1 cellular context compared by ENCODE assay signal in the genomic region with DNA sequence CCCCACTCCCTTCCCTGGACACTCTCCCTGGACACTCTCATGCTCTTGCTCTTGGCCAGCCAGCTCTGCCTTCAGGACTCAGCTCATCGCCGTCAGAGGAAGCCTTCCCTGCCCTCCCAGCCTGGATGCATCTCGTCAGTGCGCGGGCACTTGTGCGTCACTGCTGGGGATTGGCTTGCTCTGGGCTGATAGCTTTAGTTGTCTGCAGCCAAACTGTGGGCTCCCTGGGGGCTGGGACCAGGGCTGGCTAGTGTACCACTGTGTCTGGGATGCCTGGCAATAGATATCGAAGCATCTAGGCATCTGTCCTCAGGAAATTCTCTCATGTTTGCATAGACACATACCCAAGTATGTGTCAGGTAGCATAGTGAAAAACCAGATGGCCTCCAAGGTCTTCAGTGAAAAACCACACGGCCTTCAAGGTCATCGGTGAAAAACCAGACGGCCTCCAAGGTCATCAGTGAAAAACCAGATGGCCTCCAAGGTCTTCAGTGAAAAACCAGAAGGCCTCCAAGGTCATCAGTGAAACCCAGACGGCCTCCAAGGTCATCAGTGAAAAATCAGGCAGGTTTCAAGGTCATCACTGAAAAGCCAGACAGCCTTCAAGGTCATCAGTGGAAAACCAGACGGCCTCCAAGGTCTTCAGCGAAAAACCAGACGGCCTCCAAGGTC.
A peak's percentile ranks its signal among the peaks of the same experiment; 100 is the strongest.
TF ChIP-seq lines count a peak whose summit lies in the region.

No MANE protein-coding gene starts in this region.

TF ChIP-seq in HepG2, 621 proteins besides CTCF, POLR2A, EP300 and RAD21 (continued from another document):
- TF ChIP-seq, protein P1, sequence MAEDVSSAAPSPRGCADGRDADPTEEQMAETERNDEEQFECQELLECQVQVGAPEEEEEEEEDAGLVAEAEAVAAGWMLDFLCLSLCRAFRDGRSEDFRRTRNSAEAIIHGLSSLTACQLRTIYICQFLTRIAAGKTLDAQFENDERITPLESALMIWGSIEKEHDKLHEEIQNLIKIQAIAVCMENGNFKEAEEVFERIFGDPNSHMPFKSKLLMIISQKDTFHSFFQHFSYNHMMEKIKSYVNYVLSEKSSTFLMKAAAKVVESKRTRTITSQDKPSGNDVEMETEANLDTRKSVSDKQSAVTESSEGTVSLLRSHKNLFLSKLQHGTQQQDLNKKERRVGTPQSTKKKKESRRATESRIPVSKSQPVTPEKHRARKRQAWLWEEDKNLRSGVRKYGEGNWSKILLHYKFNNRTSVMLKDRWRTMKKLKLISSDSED (CRISPR knock-in tag; IDR thresholded peaks at IDR 0.05): no peak
- no peak for TF ChIP-seq TBX3 (IDR thresholded peaks at IDR 0.05; ENCODE audit: borderline replicate concordance)
- TF ChIP-seq, protein P2, sequence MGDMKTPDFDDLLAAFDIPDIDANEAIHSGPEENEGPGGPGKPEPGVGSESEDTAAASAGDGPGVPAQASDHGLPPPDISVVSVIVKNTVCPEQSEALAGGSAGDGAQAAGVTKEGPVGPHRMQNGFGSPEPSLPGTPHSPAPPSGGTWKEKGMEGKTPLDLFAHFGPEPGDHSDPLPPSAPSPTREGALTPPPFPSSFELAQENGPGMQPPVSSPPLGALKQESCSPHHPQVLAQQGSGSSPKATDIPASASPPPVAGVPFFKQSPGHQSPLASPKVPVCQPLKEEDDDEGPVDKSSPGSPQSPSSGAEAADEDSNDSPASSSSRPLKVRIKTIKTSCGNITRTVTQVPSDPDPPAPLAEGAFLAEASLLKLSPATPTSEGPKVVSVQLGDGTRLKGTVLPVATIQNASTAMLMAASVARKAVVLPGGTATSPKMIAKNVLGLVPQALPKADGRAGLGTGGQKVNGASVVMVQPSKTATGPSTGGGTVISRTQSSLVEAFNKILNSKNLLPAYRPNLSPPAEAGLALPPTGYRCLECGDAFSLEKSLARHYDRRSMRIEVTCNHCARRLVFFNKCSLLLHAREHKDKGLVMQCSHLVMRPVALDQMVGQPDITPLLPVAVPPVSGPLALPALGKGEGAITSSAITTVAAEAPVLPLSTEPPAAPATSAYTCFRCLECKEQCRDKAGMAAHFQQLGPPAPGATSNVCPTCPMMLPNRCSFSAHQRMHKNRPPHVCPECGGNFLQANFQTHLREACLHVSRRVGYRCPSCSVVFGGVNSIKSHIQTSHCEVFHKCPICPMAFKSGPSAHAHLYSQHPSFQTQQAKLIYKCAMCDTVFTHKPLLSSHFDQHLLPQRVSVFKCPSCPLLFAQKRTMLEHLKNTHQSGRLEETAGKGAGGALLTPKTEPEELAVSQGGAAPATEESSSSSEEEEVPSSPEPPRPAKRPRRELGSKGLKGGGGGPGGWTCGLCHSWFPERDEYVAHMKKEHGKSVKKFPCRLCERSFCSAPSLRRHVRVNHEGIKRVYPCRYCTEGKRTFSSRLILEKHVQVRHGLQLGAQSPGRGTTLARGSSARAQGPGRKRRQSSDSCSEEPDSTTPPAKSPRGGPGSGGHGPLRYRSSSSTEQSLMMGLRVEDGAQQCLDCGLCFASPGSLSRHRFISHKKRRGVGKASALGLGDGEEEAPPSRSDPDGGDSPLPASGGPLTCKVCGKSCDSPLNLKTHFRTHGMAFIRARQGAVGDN (CRISPR knock-in tag; IDR thresholded peaks at IDR 0.05): peak; percentile 23; the same call in 1 of the 2 replicates
- no peak for TF ChIP-seq HMGXB3 (CRISPR knock-in tag; IDR thresholded peaks at IDR 0.05; ENCODE audit: borderline replicate concordance)
- no peak for TF ChIP-seq SRSF1 (optimal IDR thresholded peaks at IDR 0.05; ENCODE audit: low read depth, low read length)
